ENCODE assay signal across 8 cellular contexts in genomic region chr1:204207136-204207616, GRCh38.
DNase-seq lines count a peak whose midpoint lies in the region; ATAC-seq and TF ChIP-seq lines count a peak whose summit lies in the region.

No MANE protein-coding gene starts in this region.

- no peaks in the 10 kb centered on the region for H3K36me3 ChIP-seq in brain microvascular endothelial cell (replicated peaks)

- H3K27me3 ChIP-seq in brain microvascular endothelial cell (replicated peaks): peaks cover 6% of the 10 kb centered on the region

- in situ Hi-C loops in GM13976 (cut with MboI; ENCODE audit: low sequenced_read_pairs, unreplicated experiment): no loop called here
- in situ Hi-C loops in brain microvascular endothelial cell (cut with HindIII; ENCODE audit: low pct_ligation_motif_present, low sequenced_read_pairs): no loop called here

- DNase-seq in 8988T (peak; percentile 70), GM13976 (ENCODE audit: low spot score) (peak; percentile 86), NCI-H1105 (lab: John Stamatoyannopoulos, UW) (peak; percentile 40), brain microvascular endothelial cell (peak; percentile 21), kidney glomerular epithelial cell (lab: John Stamatoyannopoulos, UW) (peak; percentile 11)
- peak; percentile 79 to 84 for DNase-seq in stimulated activated CD4-positive, alpha-beta T cell treated with anti-CD3 and anti-CD28 coated beads, Interleukin-2, amount 100 ng/mL, for 48 hours

- H3K27ac ChIP-seq in brain microvascular endothelial cell: no peak overlapping the region

- no peak for ATAC-seq in HG03571 (IDR thresholded peaks at IDR 0.05; ENCODE audit: unreplicated experiment)

- TF ChIP-seq CTCF in GM13976 (IDR thresholded peaks at IDR 0.05; ENCODE audit: borderline replicate concordance, control extremely low read depth, extremely low read depth, insufficient read depth, missing control alignments) (peak; percentile 92), WI38 (IDR thresholded peaks at IDR 0.05; ENCODE audit: low read depth, low read length) (peak; percentile 84), brain microvascular endothelial cell (IDR thresholded peaks at IDR 0.05; ENCODE audit: low read depth, low read length, missing control alignments) (peak; percentile 98)

- H3K4me3 ChIP-seq in WI38 (ENCODE audit: low read depth, low read length) (no peak overlapping the region), brain microvascular endothelial cell (ENCODE audit: low read depth, low read length) (no peak overlapping the region)

Comparison
In these comparisons a context has a peak if more than half of its experiments do, and no peak if none do; other contexts are left out.
1. DNase-seq: peak in every context shown above with its lines; median percentile 86 in GM13976; 82 in stimulated activated CD4-positive, alpha-beta T cell treated with anti-CD3 and anti-CD28 coated beads, Interleukin-2, amount 100 ng/mL, for 48 hours; 70 in 8988T; 40 in NCI-H1105; 21 in brain microvascular endothelial cell; 11 in kidney glomerular epithelial cell.